Comparison of ENCODE assay signal across 10 cellular contexts in the genomic region with DNA sequence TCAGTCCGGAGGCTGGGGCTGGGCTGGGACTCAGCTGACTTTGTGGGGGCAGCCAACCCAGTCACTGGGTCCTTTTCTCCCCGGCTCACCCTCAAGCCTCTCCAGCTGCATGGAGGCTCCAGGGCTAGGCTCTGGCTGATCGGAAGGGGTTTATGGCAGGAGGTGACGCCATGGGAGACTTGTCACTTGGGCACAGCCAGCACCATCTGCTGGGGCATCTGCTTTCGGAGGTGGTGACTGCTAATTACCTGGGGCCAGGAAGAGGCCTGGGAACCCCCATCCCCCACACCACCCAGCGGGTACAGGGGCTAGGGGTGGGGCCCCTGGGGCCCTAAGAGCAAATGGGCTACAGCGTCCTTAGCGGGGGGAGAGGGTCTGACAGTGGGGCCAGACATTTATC. TPM values are rescaled to one million over a fixed set of nuclear protein-coding genes. Genes with fewer than 3 reads are reported as not detected.
DNase-seq lines count a peak whose midpoint lies in the region; FAIRE-seq and TF ChIP-seq lines count a peak whose summit lies in the region.
"Had no signal": no experiment of that assay in that cellular context is flagged by ENCODE, and none has a peak within 500 bp of the region (broad histone marks: within the 10 kb centered on the region; RNA-seq: fewer than 3 reads in every experiment).

No MANE protein-coding gene starts in this region.

- H3K4me3 Mint-ChIP-seq in astrocyte (ENCODE audit: unreplicated experiment) (peak overlapping the region; percentile 75), neural progenitor cell (peak overlapping the region; percentile 82)

- FAIRE-seq in astrocyte (lab: Jason Lieb, UNC): no peak

- no peak for TF ChIP-seq POLR2A in prostate gland (IDR thresholded peaks at IDR 0.05)

- H3K4me3 ChIP-seq in Loucy (ENCODE audit: low read length, poor library complexity, severe bottlenecking) (peak overlapping the region; percentile 69), astrocyte (ENCODE audit: insufficient read depth, low read depth, low read length) (no peak overlapping the region), neural progenitor cell (peak overlapping the region; percentile 49), prostate gland (no peak overlapping the region)

- H3K36me3 Mint-ChIP-seq in astrocyte (ENCODE audit: low read depth, unreplicated experiment): peaks cover 4% of the 10 kb centered on the region
- peaks cover 2% of the 10 kb centered on the region for H3K36me3 Mint-ChIP-seq in neural progenitor cell

- no peaks in the 10 kb centered on the region for H3K9me2 ChIP-seq in Loucy (replicated peaks; ENCODE audit: low read depth, low read length)

- no peaks in the 10 kb centered on the region for H4K20me1 ChIP-seq in Loucy (ENCODE audit: insufficient read depth, low read length, poor library complexity, severe bottlenecking)
- peaks cover 19% of the 10 kb centered on the region for H4K20me1 ChIP-seq in astrocyte (ENCODE audit: insufficient read depth, low read length)
- peaks cover 32% of the 10 kb centered on the region for H4K20me1 ChIP-seq in neural progenitor cell (ENCODE audit: low read depth)

- H3K27ac ChIP-seq in astrocyte (ENCODE audit: low read depth, low read length): peak overlapping the region; percentile 82
- no peak overlapping the region for H3K27ac ChIP-seq in neural progenitor cell
- H3K27ac ChIP-seq in prostate gland: no peak overlapping the region

- H3K79me2 ChIP-seq in Loucy (ENCODE audit: insufficient read depth, low read length): no peaks in the 10 kb centered on the region
- peaks cover 28% of the 10 kb centered on the region for H3K79me2 ChIP-seq in astrocyte (ENCODE audit: insufficient read depth, low read length)
- H3K79me2 ChIP-seq in neural progenitor cell (ENCODE audit: low read depth): peaks cover 32% of the 10 kb centered on the region

- intact Hi-C loops in prostate gland (cut with DNase I): no loop called here

- H3K27me3 ChIP-seq in Loucy (ENCODE audit: insufficient read depth, low read length, poor library complexity, severe bottlenecking): no peaks in the 10 kb centered on the region
- no peaks in the 10 kb centered on the region for H3K27me3 ChIP-seq in astrocyte (ENCODE audit: insufficient read depth, low read length)
- peaks cover 10% of the 10 kb centered on the region for H3K27me3 ChIP-seq in neural progenitor cell
- H3K27me3 ChIP-seq in prostate gland (replicated peaks; ENCODE audit: insufficient read depth): no peaks in the 10 kb centered on the region

- H3K9ac ChIP-seq in Loucy (ENCODE audit: low read depth, low read length, poor library complexity, severe bottlenecking) (no peak overlapping the region), astrocyte (ENCODE audit: low read length) (peak overlapping the region; percentile 65), neural progenitor cell (no peak overlapping the region)

- WGBS in prostate gland: 83% methylated on average over 6 of the region's 8 CpGs

- H3K27me3 Mint-ChIP-seq in astrocyte (ENCODE audit: low read depth, unreplicated experiment) (no peaks in the 10 kb centered on the region), neural progenitor cell (ENCODE audit: insufficient read depth, low read depth) (peaks cover 14% of the 10 kb centered on the region)

- H3K4me1 Mint-ChIP-seq in astrocyte (ENCODE audit: low read depth, unreplicated experiment) (peaks cover 22% of the 10 kb centered on the region), neural progenitor cell (peaks cover 45% of the 10 kb centered on the region)

- H3K27ac Mint-ChIP-seq in astrocyte (ENCODE audit: unreplicated experiment) (peak overlapping the region; percentile 98), neural progenitor cell (peak overlapping the region; percentile 72)

- H3F3A ChIP-seq in Loucy (ENCODE audit: low read depth) (no peaks in the 10 kb centered on the region), neural progenitor cell (ENCODE audit: low read depth) (peaks cover 40% of the 10 kb centered on the region)

- no peaks in the 10 kb centered on the region for H3K9me3 Mint-ChIP-seq in astrocyte (ENCODE audit: unreplicated experiment)
- no peaks in the 10 kb centered on the region for H3K9me3 Mint-ChIP-seq in neural progenitor cell

- H3K36me3 ChIP-seq in Loucy (ENCODE audit: insufficient read depth, low read length) (no peaks in the 10 kb centered on the region), astrocyte (ENCODE audit: insufficient read depth, low read length) (no peaks in the 10 kb centered on the region), neural progenitor cell (no peaks in the 10 kb centered on the region), prostate gland (no peaks in the 10 kb centered on the region)

- H3K9me3 ChIP-seq in Loucy (ENCODE audit: insufficient read depth, low read depth, low read length) (no peaks in the 10 kb centered on the region), astrocyte (ENCODE audit: insufficient read depth, low read depth, low read length) (peaks cover 4% of the 10 kb centered on the region), neural progenitor cell (ENCODE audit: low read depth) (no peaks in the 10 kb centered on the region), prostate gland (no peaks in the 10 kb centered on the region)

- TF ChIP-seq CTCF in Loucy (conservative IDR thresholded peaks at IDR 0.05; ENCODE audit: low read length) (no peak), astrocyte (IDR thresholded peaks at IDR 0.05; ENCODE audit: insufficient read depth, low read depth, low read length) (no peak), neural progenitor cell (IDR thresholded peaks at IDR 0.05) (no peak), prostate gland (IDR thresholded peaks at IDR 0.05) (no peak)

- H3K4me1 ChIP-seq in Loucy (ENCODE audit: insufficient read depth, low read length, poor library complexity, severe bottlenecking) (peaks cover 35% of the 10 kb centered on the region), astrocyte (ENCODE audit: insufficient read depth, low read length) (peaks cover 57% of the 10 kb centered on the region), neural progenitor cell (peaks cover 52% of the 10 kb centered on the region), prostate gland (replicated peaks) (peaks cover 14% of the 10 kb centered on the region)

- H3K4me2 ChIP-seq in Loucy (ENCODE audit: low read depth, low read length, poor library complexity, severe bottlenecking): no peak overlapping the region
- peak overlapping the region; percentile 87 for H3K4me2 ChIP-seq in astrocyte (ENCODE audit: low read length)
- peak overlapping the region; percentile 93 for H3K4me2 ChIP-seq in neural progenitor cell

- DNase-seq in DMS 273 treated with DMSO at 0.1 percent for 48 hours (lab: John Stamatoyannopoulos, UW) (peak; percentile 83), astrocyte (ENCODE audit: low read depth) (no peak), neural progenitor cell (ENCODE audit: low spot score) (no peak), prostate gland (ENCODE audit: low spot score) (no peak), NCI-H2196 (lab: John Stamatoyannopoulos, UW; ENCODE audit: unreplicated experiment) (no peak), NK-92 (lab: John Stamatoyannopoulos, UW; ENCODE audit: unreplicated experiment) (no peak)

- no peak overlapping the region for H2AFZ ChIP-seq in Loucy (ENCODE audit: low read length)
- no peak overlapping the region for H2AFZ ChIP-seq in astrocyte (ENCODE audit: low read depth, low read length)
- no peak overlapping the region for H2AFZ ChIP-seq in neural progenitor cell (replicated peaks)

RNA-seq across cellular contexts. Expression of a gene that starts 1.5 kb away (rescaled TPM):
- 58.6 and 76.9 TPM in 2 replicates for total RNA-seq in astrocyte
- total RNA-seq in neural progenitor cell (ENCODE audit: low replicate concordance): 58.0 and 177 TPM in 2 replicates
- 10 to 100 TPM; 45.6 to 51.7 TPM for total RNA-seq in prostate gland

RNA-seq across cellular contexts. Expression of a gene that starts 37.2 kb away (rescaled TPM):
- total RNA-seq in astrocyte (18.7 and 19.7 TPM in 2 replicates), neural progenitor cell (ENCODE audit: low replicate concordance) (9.3 and 52.2 TPM in 2 replicates), prostate gland (100 to 1,000 TPM in 1 of 2 donors, 10 to 100 TPM in 1; 83.9 to 113 TPM)

RNA-seq across cellular contexts. Expression of a gene that starts 40.7 kb away (rescaled TPM):
- total RNA-seq in astrocyte: 13.1 and 13.8 TPM in 2 replicates
- total RNA-seq in neural progenitor cell (ENCODE audit: low replicate concordance): 4.6 and 10.1 TPM in 2 replicates
- total RNA-seq in prostate gland: 10 to 100 TPM; 20.2 to 41.9 TPM

RNA-seq across cellular contexts. Expression of a gene that starts 41.9 kb away (rescaled TPM):
- total RNA-seq in astrocyte (not detected in 2 replicates), neural progenitor cell (ENCODE audit: low replicate concordance) (not detected in 2 replicates), prostate gland (not detected)
- total RNA-seq: lung microvascular endothelial cell, OCI-LY7, temporal lobe had no signal

Comparison
In these comparisons a context has a peak if more than half of its experiments do, and no peak if none do; other contexts are left out.
1. H3K4me3 ChIP-seq: peak in Loucy (single experiment) and neural progenitor cell (single experiment); none in astrocyte (single experiment) and prostate gland (0 of 2).